Comparison of ENCODE assay signal across 20 cellular contexts in genomic region chr4:150820409-150820808, GRCh38.
DNase-seq lines count a peak whose midpoint lies in the region; ATAC-seq, FAIRE-seq and TF ChIP-seq lines count a peak whose summit lies in the region.
"Had no signal": no experiment of that assay in that cellular context is flagged by ENCODE, and none has a peak within 500 bp of the region (broad histone marks: within the 10 kb centered on the region; RNA-seq: fewer than 3 reads in every experiment).

No MANE protein-coding gene starts in this region.

- no peak overlapping the region for H3K27ac ChIP-seq in pancreas

- H3K36me3 ChIP-seq in pancreas: no peaks in the 10 kb centered on the region

- H3K4me3 ChIP-seq in pancreas: no peak overlapping the region
- H3K4me3 ChIP-seq: GM12878, GM23338 had no signal

- no peaks in the 10 kb centered on the region for H3K4me1 ChIP-seq in pancreas

- no peak for ATAC-seq in pancreas
- ATAC-seq: CD8-positive, alpha-beta T cell; GM12878; GM23338; HCT116 had no signal

- WGBS in pancreas, 2 donors: 98 to 100% methylated on average over 1 of the region's 1 CpG

- DNase-seq in pancreas: no peak
- no peak for DNase-seq in SIG-M5 (lab: John Stamatoyannopoulos, UW)
- no peak for DNase-seq in activated naive CD4-positive, alpha-beta T cell treated with anti-CD3 and anti-CD28 coated beads, Interleukin-2, amount 50 U/mL, for 16 hours
- DNase-seq in LoVo (ENCODE audit: low spot score): no peak
- DNase-seq: 8988T; C1 segment of cervical spinal cord; Caco-2; CD4-positive, CD25-positive, alpha-beta regulatory T cell; CD8-positive, alpha-beta T cell; DMS53; DMS79 treated with DMSO at 0.1 percent for 48 hours; GDM1; H9 had no signal

- H3K9me3 ChIP-seq in pancreas: peaks cover 0 to 5% (median 0%) of the 10 kb centered on the region in 4 donors

- H3K27me3 ChIP-seq in pancreas: no peaks in the 10 kb centered on the region

- no peak for TF ChIP-seq CTCF in pancreas (IDR thresholded peaks at IDR 0.05)

- FAIRE-seq in A204.1 (lab: Jason Lieb, UNC) (peak; percentile 86), G401.6 (lab: Jason Lieb, UNC) (peak; percentile 81), islet of Langerhans (lab: Jason Lieb, UNC) (peak; percentile 86), pancreas (lab: Jason Lieb, UNC) (peak; percentile 17)
- FAIRE-seq: GM12878, GM19239 had no signal

- intact Hi-C loops in pancreas (cut with DNase I): no loop called here
